Comparison of ENCODE assay signal across 11 cellular contexts in genomic region chr16:2082171-2082982, GRCh38. TPM values are rescaled to one million over a fixed set of nuclear protein-coding genes. Genes with fewer than 3 reads are reported as not detected.
A peak's percentile ranks its signal among the peaks of the same experiment; 100 is the strongest.
DNase-seq lines count a peak whose midpoint lies in the region; ATAC-seq and TF ChIP-seq lines count a peak whose summit lies in the region.
"Had no signal": no experiment of that assay in that cellular context is flagged by ENCODE, and none has a peak within 500 bp of the region (broad histone marks: within the 10 kb centered on the region; RNA-seq: fewer than 3 reads in every experiment).

No MANE protein-coding gene starts in this region.

- ATAC-seq in left ventricle myocardium superior (peak; percentile 64), sciatic nerve (peak; percentile 30), HG03565 (IDR thresholded peaks at IDR 0.05; ENCODE audit: unreplicated experiment) (no peak)
- ATAC-seq: psoas muscle had no signal

- no peak for TF ChIP-seq POLR2A in lower leg skin (IDR thresholded peaks at IDR 0.05)

- TF ChIP-seq CTCF in lower leg skin (IDR thresholded peaks at IDR 0.05), result no peak

- no peak overlapping the region for H3K4me3 ChIP-seq in lower leg skin (ENCODE audit: low read depth, poor library complexity, severe bottlenecking)
- H3K4me3 ChIP-seq: psoas muscle had no signal

- intact Hi-C loops in left ventricle myocardium superior (cut with micrococcal nuclease), result no loop called here
- intact Hi-C loops in sciatic nerve (cut with DNase I), result no loop called here
- intact Hi-C loops in lower leg skin (cut with DNase I; ENCODE audit: low total_unique reads), result loop anchor here (10.0 kb wide), 1 partner anchor 48 kb away; no protein-coding TSS in a partner anchor

- 66 to 76% methylated on average over 22 to 25 of the region's 32 CpGs for WGBS in lower leg skin, 2 donors

- DNase-seq in HT-29 (ENCODE audit: low spot score), result peak; percentile 61
- DNase-seq in SK-N-DZ (ENCODE audit: low spot score), result peak; percentile 47
- DNase-seq in left ventricle myocardium superior, result peak; percentile 73
- DNase-seq in sciatic nerve (ENCODE audit: low spot score), result no peak
- DNase-seq in lower leg skin (ENCODE audit: low spot score in 2 of 2), result no peak
- no peak for DNase-seq in COLO829 (ENCODE audit: low spot score)
- no peak for DNase-seq in activated CD4-positive, alpha-beta T cell treated with anti-CD3 and anti-CD28 coated beads for 4 hours
- DNase-seq: CD4-positive, alpha-beta T cell; effector CD8-positive, alpha-beta T cell; psoas muscle had no signal

RNA-seq across cellular contexts. Expression of gene TSC2, which starts 34.6 kb away (rescaled TPM):
- 75.1 and 85.0 TPM in 2 replicates for total RNA-seq in HT-29 (2014; rRNA removed; shearing (Covaris generic))
- 67.3 and 83.0 TPM in 2 replicates for polyA plus RNA-seq in SK-N-DZ (2014; cell fraction: cytosol; rRNA removed)
- 212 and 315 TPM in 2 replicates for polyA plus RNA-seq in SK-N-DZ (2014; cell fraction: nucleus; rRNA removed)
- total RNA-seq in left ventricle myocardium superior (83.0 TPM), sciatic nerve (156 TPM), lower leg skin (100 to 1,000 TPM in 1 of 4 donors, 10 to 100 TPM in 3; 56.7 to 130 (median 65.1) TPM)

RNA-seq across cellular contexts. Expression of gene NTHL1, which starts 34.7 kb away (rescaled TPM):
- total RNA-seq in HT-29 (2014; rRNA removed; shearing (Covaris generic)), result 157 and 215 TPM in 2 replicates
- 120 and 139 TPM in 2 replicates for polyA plus RNA-seq in SK-N-DZ (2014; cell fraction: cytosol; rRNA removed)
- 97.5 and 128 TPM in 2 replicates for polyA plus RNA-seq in SK-N-DZ (2014; cell fraction: nucleus; rRNA removed)
- total RNA-seq in left ventricle myocardium superior, result 22.7 TPM
- 21.8 TPM for total RNA-seq in sciatic nerve
- 10 to 100 TPM in 3 of 4 donors, 1 to 10 TPM in 1; 5.8 to 29.9 (median 21.5) TPM for total RNA-seq in lower leg skin

RNA-seq across cellular contexts. Expression of gene PKD1, which starts 53.3 kb away (rescaled TPM):
- total RNA-seq in HT-29 (2014; rRNA removed; shearing (Covaris generic)), result 72.1 and 74.7 TPM in 2 replicates
- 80.0 and 122 TPM in 2 replicates for polyA plus RNA-seq in SK-N-DZ (2014; cell fraction: cytosol; rRNA removed)
- 608 and 841 TPM in 2 replicates for polyA plus RNA-seq in SK-N-DZ (2014; cell fraction: nucleus; rRNA removed)
- total RNA-seq in left ventricle myocardium superior (92.9 TPM), sciatic nerve (159 TPM), lower leg skin (100 to 1,000 TPM; 125 to 266 (median 192) TPM)

RNA-seq across cellular contexts. Expression of gene NHERF2, which starts 55.7 kb away (rescaled TPM):
- 258 and 259 TPM in 2 replicates for total RNA-seq in HT-29 (2014; rRNA removed; shearing (Covaris generic))
- 18.5 and 18.9 TPM in 2 replicates for polyA plus RNA-seq in SK-N-DZ (2014; cell fraction: cytosol; rRNA removed)
- 7.9 and 13.0 TPM in 2 replicates for polyA plus RNA-seq in SK-N-DZ (2014; cell fraction: nucleus; rRNA removed)
- total RNA-seq in left ventricle myocardium superior (235 TPM), sciatic nerve (107 TPM), lower leg skin (10 to 100 TPM; 11.9 to 30.6 (median 27.3) TPM)

Comparison
In these comparisons a context has a peak if more than half of its experiments do, and no peak if none do; other contexts are left out.
1. DNase-seq: peak in HT-29 (single experiment), SK-N-DZ (single experiment) and left ventricle myocardium superior (single experiment); none in sciatic nerve (single experiment), lower leg skin (0 of 2), COLO829 (single experiment) and activated CD4-positive, alpha-beta T cell treated with anti-CD3 and anti-CD28 coated beads for 4 hours (0 of 2).